Comparison of ENCODE assay signal across 10 cellular contexts in the genomic region with DNA sequence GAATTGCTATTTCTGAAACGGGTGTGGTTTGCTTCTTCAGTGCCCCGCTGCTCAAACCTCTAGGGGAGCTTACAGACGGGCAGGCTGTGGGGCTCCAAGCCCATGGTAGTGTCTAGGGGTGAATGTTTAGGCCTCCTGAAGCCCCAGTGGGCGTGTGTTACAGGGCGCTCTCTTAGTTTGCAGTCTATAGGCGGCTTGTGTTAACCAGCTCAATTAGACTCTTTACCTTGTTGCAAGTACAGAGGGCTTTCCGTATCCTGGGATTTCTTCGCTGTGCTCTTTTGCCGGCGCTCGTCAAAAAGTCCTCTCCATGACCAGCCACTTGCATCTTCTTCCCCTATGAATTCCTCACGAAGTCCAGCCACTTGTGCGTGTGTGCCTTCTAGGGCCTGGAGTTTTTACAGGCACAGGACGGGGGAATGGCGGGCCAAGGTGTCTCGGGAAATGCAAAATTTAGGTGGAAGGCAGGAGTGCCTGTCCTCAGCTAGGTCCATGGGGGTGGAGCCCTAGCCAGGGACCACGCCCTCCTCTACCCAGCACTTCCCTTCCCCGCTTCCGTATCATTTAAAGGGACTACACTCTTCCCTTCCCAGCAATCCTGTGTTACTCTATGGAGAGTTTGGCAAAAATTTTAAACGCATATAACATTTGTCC.
DNase-seq lines count a peak whose midpoint lies in the region; ATAC-seq and TF ChIP-seq lines count a peak whose summit lies in the region.
"Had no signal": no experiment of that assay in that cellular context is flagged by ENCODE, and none has a peak within 500 bp of the region (broad histone marks: within the 10 kb centered on the region; RNA-seq: fewer than 3 reads in every experiment).

No MANE protein-coding gene starts in this region.

- H3K4me3 ChIP-seq in adipocyte (ENCODE audit: low read length) (peak overlapping the region; percentile 73), left ventricle myocardium inferior (peak overlapping the region; percentile 65), parathyroid adenoma (ENCODE audit: low read depth, low read length) (no peak overlapping the region)

- no peaks in the 10 kb centered on the region for H3K36me3 Mint-ChIP-seq in activated T-helper 2 cell treated with anti-CD3 and anti-CD28 coated beads, Interferon-gamma antibody, Interleukin-2, Interleukin-4, amounts not matched to agents 10 μg/mL and 5 μg/mL and 100 μg/mL, durations not matched to agents 14 hours and 24 hours and 36 hours (ENCODE audit: low read depth)

- DNase-seq in adipocyte (ENCODE audit: low read depth), result no peak
- peak; percentile 55 for DNase-seq in left ventricle myocardium inferior
- no peak for DNase-seq in activated CD4-positive, CD25-positive, alpha-beta regulatory T cell (lab: John Stamatoyannopoulos, UW)
- DNase-seq in activated T-helper 2 cell treated with anti-CD3 and anti-CD28 coated beads, Interferon-gamma antibody, Interleukin-2, Interleukin-4, amounts not matched to agents 10 μg/mL and 5 μg/mL and 100 μg/mL, durations not matched to agents 14 hours and 24 hours and 36 hours (ENCODE audit: low spot score), result no peak
- DNase-seq: effector CD8-positive, alpha-beta T cell; T-helper 17 cell had no signal

- H3K27me3 ChIP-seq in adipocyte (replicated peaks; ENCODE audit: control insufficient read depth, insufficient read depth, low read length) (no peaks in the 10 kb centered on the region), left ventricle myocardium inferior (ENCODE audit: low read depth) (no peaks in the 10 kb centered on the region), parathyroid adenoma (ENCODE audit: control insufficient read depth, insufficient read depth, low read length) (no peaks in the 10 kb centered on the region)

- no peaks in the 10 kb centered on the region for H3K4me1 ChIP-seq in ES-I3 (ENCODE audit: insufficient read depth, low read length)
- no peaks in the 10 kb centered on the region for H3K4me1 ChIP-seq in adipocyte (ENCODE audit: control insufficient read depth, insufficient read depth, low read length)
- peaks cover 9% of the 10 kb centered on the region for H3K4me1 ChIP-seq in left ventricle myocardium inferior
- H3K4me1 ChIP-seq in parathyroid adenoma, result no peaks in the 10 kb centered on the region

- ATAC-seq in GM18520 (IDR thresholded peaks at IDR 0.05; ENCODE audit: unreplicated experiment) (no peak), HG02852 (IDR thresholded peaks at IDR 0.05; ENCODE audit: unreplicated experiment) (no peak)
- ATAC-seq: T-helper 17 cell had no signal

- H3K9me3 ChIP-seq in ES-I3 (ENCODE audit: control insufficient read depth, insufficient read depth, low read length) (no peaks in the 10 kb centered on the region), adipocyte (ENCODE audit: control insufficient read depth, low read length) (no peaks in the 10 kb centered on the region), left ventricle myocardium inferior (replicated peaks) (no peaks in the 10 kb centered on the region), parathyroid adenoma (ENCODE audit: control insufficient read depth, low read length) (no peaks in the 10 kb centered on the region)

- TF ChIP-seq CTCF in left ventricle myocardium inferior (IDR thresholded peaks at IDR 0.05; ENCODE audit: borderline replicate concordance), result no peak
- TF ChIP-seq CTCF in parathyroid adenoma (IDR thresholded peaks at IDR 0.05), result no peak

- H3K4me1 Mint-ChIP-seq in activated T-helper 2 cell treated with anti-CD3 and anti-CD28 coated beads, Interferon-gamma antibody, Interleukin-2, Interleukin-4, amounts not matched to agents 10 μg/mL and 5 μg/mL and 100 μg/mL, durations not matched to agents 14 hours and 24 hours and 36 hours (ENCODE audit: low read depth), result no peaks in the 10 kb centered on the region
- H3K4me1 Mint-ChIP-seq: T-helper 17 cell had no signal

- H3K27ac ChIP-seq in left ventricle myocardium inferior (replicated peaks) (peak overlapping the region; percentile 65), parathyroid adenoma (no peak overlapping the region)

- H3K9ac ChIP-seq in ES-I3 (ENCODE audit: low read depth, low read length) (peak overlapping the region; percentile 71), adipocyte (ENCODE audit: low read length) (peak overlapping the region; percentile 74), parathyroid adenoma (no peak overlapping the region)

- H3K9me3 Mint-ChIP-seq in activated T-helper 2 cell treated with anti-CD3 and anti-CD28 coated beads, Interferon-gamma antibody, Interleukin-2, Interleukin-4, amounts not matched to agents 10 μg/mL and 5 μg/mL and 100 μg/mL, durations not matched to agents 14 hours and 24 hours and 36 hours, result peaks cover 15% of the 10 kb centered on the region

- H2AFZ ChIP-seq in parathyroid adenoma, result peak overlapping the region; percentile 65

- H3K27me3 Mint-ChIP-seq in activated T-helper 2 cell treated with anti-CD3 and anti-CD28 coated beads, Interferon-gamma antibody, Interleukin-2, Interleukin-4, amounts not matched to agents 10 μg/mL and 5 μg/mL and 100 μg/mL, durations not matched to agents 14 hours and 24 hours and 36 hours (ENCODE audit: low read depth), result no peaks in the 10 kb centered on the region
- H3K27me3 Mint-ChIP-seq: T-helper 17 cell had no signal

- no peak overlapping the region for H3K4me2 ChIP-seq in parathyroid adenoma (ENCODE audit: low read length)

- no peak overlapping the region for H3K4me3 Mint-ChIP-seq in activated T-helper 2 cell treated with anti-CD3 and anti-CD28 coated beads, Interferon-gamma antibody, Interleukin-2, Interleukin-4, amounts not matched to agents 10 μg/mL and 5 μg/mL and 100 μg/mL, durations not matched to agents 14 hours and 24 hours and 36 hours (ENCODE audit: low read depth)
- H3K4me3 Mint-ChIP-seq: T-helper 17 cell had no signal

- H3K79me2 ChIP-seq in parathyroid adenoma, result no peaks in the 10 kb centered on the region

- no peak overlapping the region for H3K27ac Mint-ChIP-seq in activated T-helper 2 cell treated with anti-CD3 and anti-CD28 coated beads, Interferon-gamma antibody, Interleukin-2, Interleukin-4, amounts not matched to agents 10 μg/mL and 5 μg/mL and 100 μg/mL, durations not matched to agents 14 hours and 24 hours and 36 hours
- H3K27ac Mint-ChIP-seq: T-helper 17 cell had no signal

- intact Hi-C loops in left ventricle myocardium inferior (cut with micrococcal nuclease), result no loop called here
- intact Hi-C loops in activated T-helper 2 cell treated with anti-CD3 and anti-CD28 coated beads, Interferon-gamma antibody, Interleukin-2, Interleukin-4, amounts not matched to agents 10 μg/mL and 5 μg/mL and 100 μg/mL, durations not matched to agents 14 hours and 24 hours and 36 hours (cut with micrococcal nuclease), result no loop called here

- H3K36me3 ChIP-seq in ES-I3 (ENCODE audit: insufficient read depth, low read length) (no peaks in the 10 kb centered on the region), adipocyte (ENCODE audit: control insufficient read depth, insufficient read depth, low read length, severe bottlenecking) (no peaks in the 10 kb centered on the region), left ventricle myocardium inferior (no peaks in the 10 kb centered on the region), parathyroid adenoma (ENCODE audit: control insufficient read depth, insufficient read depth, low read length) (no peaks in the 10 kb centered on the region)
